Comparison of ENCODE assay signal across 9 cellular contexts in genomic region chr9:130343445-130343918, GRCh38.
DNase-seq lines count a peak whose midpoint lies in the region; ATAC-seq and TF ChIP-seq lines count a peak whose summit lies in the region.
"Had no signal": no experiment of that assay in that cellular context is flagged by ENCODE, and none has a peak within 500 bp of the region (broad histone marks: within the 10 kb centered on the region; RNA-seq: fewer than 3 reads in every experiment).

No MANE protein-coding gene starts in this region.

- H3K4me3 Mint-ChIP-seq in stimulated activated naive CD8-positive, alpha-beta T cell treated with anti-CD3 and anti-CD28 coated beads, Interleukin-15, amount 100 ng/mL, for 72 hours = no peak overlapping the region

- H3K4me3 ChIP-seq in AG04450 (ENCODE audit: low read depth, low read length) = no peak overlapping the region

- no peak overlapping the region for H3K27ac ChIP-seq in AG04450 (ENCODE audit: low read depth, low read length)
- H3K27ac ChIP-seq: neutrophil had no signal

- peaks cover 11% of the 10 kb centered on the region for H3K27me3 ChIP-seq in AG04450 (ENCODE audit: control insufficient read depth, insufficient read depth, low read length)
- H3K27me3 ChIP-seq: neutrophil had no signal

- no peaks in the 10 kb centered on the region; the same call in 1 of the 2 replicates for H3K9me3 ChIP-seq in AG04450 (ENCODE audit: control insufficient read depth, insufficient read depth, low read length)
- H3K9me3 ChIP-seq: neutrophil had no signal

- no peak for DNase-seq in AG04450 (ENCODE audit: low read depth, low spot score)
- DNase-seq in HK-2 (ENCODE audit: unreplicated experiment) = peak; percentile 27
- DNase-seq in activated T-cell treated with anti-CD3 and anti-CD28 coated beads, Interleukin-2, amount 50 U/mL, for 48 hours = peak; percentile 62 to 65
- DNase-seq in left ventricle myocardium superior = no peak
- DNase-seq in stimulated activated naive CD8-positive, alpha-beta T cell treated with anti-CD3 and anti-CD28 coated beads, Interleukin-15, amount 100 ng/mL, for 72 hours = peak; percentile 29 to 33
- DNase-seq in kidney tubule cell (ENCODE audit: low spot score) = no peak

- peak; percentile 71 for TF ChIP-seq CTCF in AG04450 (IDR thresholded peaks at IDR 0.05; ENCODE audit: low read depth, low read length)

- no peaks in the 10 kb centered on the region for H3K4me1 Mint-ChIP-seq in stimulated activated naive CD8-positive, alpha-beta T cell treated with anti-CD3 and anti-CD28 coated beads, Interleukin-15, amount 100 ng/mL, for 72 hours

- intact Hi-C loops in left ventricle myocardium superior (cut with micrococcal nuclease) = no loop called here

- no peaks in the 10 kb centered on the region for H3K9me3 Mint-ChIP-seq in stimulated activated naive CD8-positive, alpha-beta T cell treated with anti-CD3 and anti-CD28 coated beads, Interleukin-15, amount 100 ng/mL, for 72 hours

- ATAC-seq in left ventricle myocardium superior = peak; percentile 36
- ATAC-seq in stimulated activated naive CD8-positive, alpha-beta T cell treated with anti-CD3 and anti-CD28 coated beads, Interleukin-15, amount 100 ng/mL, for 72 hours = no peak
- no peak for ATAC-seq in HG03378 (IDR thresholded peaks at IDR 0.05; ENCODE audit: unreplicated experiment)
- no peak for ATAC-seq in HG02610 (IDR thresholded peaks at IDR 0.05; ENCODE audit: unreplicated experiment)

- H3K27me3 Mint-ChIP-seq in stimulated activated naive CD8-positive, alpha-beta T cell treated with anti-CD3 and anti-CD28 coated beads, Interleukin-15, amount 100 ng/mL, for 72 hours = no peaks in the 10 kb centered on the region

- H3K27ac Mint-ChIP-seq in stimulated activated naive CD8-positive, alpha-beta T cell treated with anti-CD3 and anti-CD28 coated beads, Interleukin-15, amount 100 ng/mL, for 72 hours = no peak overlapping the region

- CTCF ChIA-PET in AG04450 (lab: Charles Lee) = interaction anchor here (0.7 to 3.0 kb wide), 2 partner anchors 10 to 236 kb away, joined by 3 to 24 read pairs; no protein-coding TSS in a partner anchor

- POLR2A ChIA-PET in AG04450 (lab: Yijun Ruan, JAX) = no interaction called here

Comparison
In these comparisons a context has a peak if more than half of its experiments do, and no peak if none do; other contexts are left out.
1. DNase-seq: peak in HK-2 (single experiment), activated T-cell treated with anti-CD3 and anti-CD28 coated beads, Interleukin-2, amount 50 U/mL, for 48 hours (2 of 2) and stimulated activated naive CD8-positive, alpha-beta T cell treated with anti-CD3 and anti-CD28 coated beads, Interleukin-15, amount 100 ng/mL, for 72 hours (2 of 2); none in AG04450 (single experiment), left ventricle myocardium superior (single experiment) and kidney tubule cell (single experiment).